Comparison of ENCODE assay signal across 16 cellular contexts in the genomic region with DNA sequence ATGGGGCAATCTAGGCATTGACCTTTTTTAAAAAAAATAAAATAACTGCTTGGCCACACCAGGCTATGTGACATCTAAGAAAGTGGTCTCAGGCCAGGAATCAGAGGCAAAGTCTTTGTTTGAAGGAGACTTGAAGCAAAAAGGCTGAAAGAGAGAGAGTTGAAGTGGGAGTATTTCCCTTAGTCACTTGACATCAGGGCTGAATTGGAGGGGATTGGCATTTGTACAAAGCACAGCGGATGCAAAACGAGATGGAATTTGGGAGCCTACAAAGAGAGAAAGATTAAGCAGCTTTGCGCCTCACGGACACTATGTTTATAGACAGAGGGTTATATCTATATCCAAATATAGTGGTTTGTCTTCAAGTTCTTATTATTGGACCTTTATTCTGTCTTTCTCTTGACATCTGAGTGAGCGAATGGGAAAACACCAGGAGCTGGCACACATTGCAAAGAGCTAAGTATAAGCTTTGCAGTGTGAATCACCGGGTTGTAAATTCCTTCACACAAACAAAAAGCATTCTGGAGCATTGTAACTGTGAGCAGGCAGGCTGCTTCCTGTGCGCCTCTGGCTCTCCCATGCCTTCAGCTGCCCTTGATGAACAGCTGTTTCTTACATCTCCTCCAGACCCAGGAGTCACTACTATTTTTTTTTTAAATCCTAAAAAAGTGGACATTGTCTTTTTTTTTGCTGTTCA.
A peak's percentile ranks its signal among the peaks of the same experiment; 100 is the strongest.
DNase-seq lines count a peak whose midpoint lies in the region; ATAC-seq, FAIRE-seq and TF ChIP-seq lines count a peak whose summit lies in the region.
"Had no signal": no experiment of that assay in that cellular context is flagged by ENCODE, and none has a peak within 500 bp of the region (broad histone marks: within the 10 kb centered on the region; RNA-seq: fewer than 3 reads in every experiment).

No MANE protein-coding gene starts in this region.

- ATAC-seq in GM21786 (IDR thresholded peaks at IDR 0.05; ENCODE audit: unreplicated experiment): no peak
- ATAC-seq in activated CD8-positive, alpha-beta memory T cell treated with anti-CD3 and anti-CD28 coated beads, Interleukin-2, amount 10 ng/mL, durations not matched to agents 7 days and 5 days: no peak
- ATAC-seq: activated naive CD4-positive, alpha-beta T cell treated with anti-CD3 and anti-CD28 coated beads, Interleukin-2, amount 50 U/mL, for 72 hours had no signal

- H3K79me1 ChIP-seq in H1 (ENCODE audit: low read depth, low read length): no peaks in the 10 kb centered on the region

- H3K23me2 ChIP-seq in H1 (ENCODE audit: low read depth, low read length): no peaks in the 10 kb centered on the region

- H3K4me1 Mint-ChIP-seq in activated CD8-positive, alpha-beta memory T cell treated with anti-CD3 and anti-CD28 coated beads, Interleukin-2, amount 10 ng/mL, durations not matched to agents 7 days and 5 days: no peaks in the 10 kb centered on the region

- no peak overlapping the region for H2BK12ac ChIP-seq in H1 (ENCODE audit: low read depth, low read length)

- no peaks in the 10 kb centered on the region for H4K20me1 ChIP-seq in H1 (replicated peaks in 1 of 2; ENCODE audit: control insufficient read depth in 1 of 2, insufficient read depth in 2 of 2, low read length in 2 of 2)

- no peak for TF ChIP-seq RAD21 in H1 (IDR thresholded peaks at IDR 0.05 in 1 of 2, conservative IDR thresholded peaks at IDR 0.05 in 1 of 2; ENCODE audit: low read depth in 2 of 2, low read length in 2 of 2)

- peak overlapping the region; percentile 76; the same call in 1 of the 2 replicates for H2AFZ ChIP-seq in H1 (ENCODE audit: low read length)

- in situ Hi-C loops in KBM-7 (cut with MboI; ENCODE audit: low pct_unique_long_range_greater_than_20kb, low sequenced_read_pairs): no loop called here

- FAIRE-seq in H1 (lab: Jason Lieb, UNC): no peak
- FAIRE-seq: G401.6 had no signal

- peaks cover 0 to 5% (median 0%) of the 10 kb centered on the region in 4 experiments; a peak in 3 of 7 replicates for H3K4me1 ChIP-seq in H1 (replicated peaks in 1 of 4; ENCODE audit: control insufficient read depth in 3 of 4, insufficient read depth in 4 of 4, low read length in 3 of 4)
- H3K4me1 ChIP-seq: BE2C had no signal

- H4K8ac ChIP-seq in H1 (ENCODE audit: extremely low read depth, insufficient read depth, low read length): no peak overlapping the region

- no peak for TF ChIP-seq EP300 in H1 (IDR thresholded peaks at IDR 0.05; ENCODE audit: borderline replicate concordance in 1 of 2, low read depth in 2 of 2, low read length in 2 of 2)

- no peak overlapping the region for H3K27ac Mint-ChIP-seq in activated CD8-positive, alpha-beta memory T cell treated with anti-CD3 and anti-CD28 coated beads, Interleukin-2, amount 10 ng/mL, durations not matched to agents 7 days and 5 days
- H3K27ac Mint-ChIP-seq: activated naive CD4-positive, alpha-beta T cell treated with anti-CD3 and anti-CD28 coated beads, Interleukin-2, amount 50 U/mL, for 72 hours had no signal

- no peak overlapping the region for H3K27ac ChIP-seq in H1 (ENCODE audit: low read depth, low read length)
- H3K27ac ChIP-seq: HL-60, skin epidermis had no signal

- no peak overlapping the region for H3K9ac ChIP-seq in H1 (replicated peaks in 1 of 4; ENCODE audit: extremely low read depth in 1 of 4, low read depth in 3 of 4, low read length in 3 of 4)

- no peak for TF ChIP-seq POLR2A in H1 (IDR thresholded peaks at IDR 0.05; ENCODE audit: control extremely low read depth in 1 of 2, low read depth in 2 of 2, low read length in 2 of 2)

- H3K27me3 ChIP-seq in H1 (replicated peaks in 1 of 4; ENCODE audit: control insufficient read depth in 3 of 4, extremely low read depth in 1 of 4, insufficient read depth in 3 of 4, low read length in 3 of 4): no peaks in the 10 kb centered on the region
- H3K27me3 ChIP-seq: BE2C had no signal

- H2BK5ac ChIP-seq in H1 (ENCODE audit: low read depth, low read length): no peak overlapping the region

- H3K27me3 Mint-ChIP-seq in activated CD8-positive, alpha-beta memory T cell treated with anti-CD3 and anti-CD28 coated beads, Interleukin-2, amount 10 ng/mL, durations not matched to agents 7 days and 5 days: no peaks in the 10 kb centered on the region

- POLR2A ChIA-PET in H1 (lab: Charles Lee; ENCODE audit: partially characterized antibody): interaction anchor here (0.8 kb wide), 1 partner anchor 26 kb away, joined by 3 read pairs; no protein-coding TSS in a partner anchor

- H3K23ac ChIP-seq in H1 (ENCODE audit: insufficient read length): no peak overlapping the region

- TF ChIP-seq CTCF in H1 (IDR thresholded peaks at IDR 0.05; ENCODE audit: control extremely low read depth in 1 of 3, insufficient read depth in 1 of 3, low read depth in 1 of 3, low read length in 3 of 3): no peak

- H3K4me3 Mint-ChIP-seq in activated CD8-positive, alpha-beta memory T cell treated with anti-CD3 and anti-CD28 coated beads, Interleukin-2, amount 10 ng/mL, durations not matched to agents 7 days and 5 days: no peak overlapping the region

- H3K36me3 ChIP-seq in H1 (ENCODE audit: control insufficient read depth in 2 of 4, insufficient read depth in 4 of 4, low read length in 3 of 4): no peaks in the 10 kb centered on the region
- H3K36me3 ChIP-seq: BE2C had no signal

- 85% methylated on average over 7 of the region's 7 CpGs; no CpG with 5 or more reads in 1 of the 2 experiments for WGBS in H1 (ENCODE audit: extremely low coverage in 1 of 2, insufficient coverage in 1 of 2, insufficient read length in 1 of 2, insufficient replicate concordance in 2 of 2, low coverage in 1 of 2, low lambda C conversion rate in 2 of 2, missing lambda C conversion rate in 1 of 2), 2 experiments

- H3K9me3 Mint-ChIP-seq in activated CD8-positive, alpha-beta memory T cell treated with anti-CD3 and anti-CD28 coated beads, Interleukin-2, amount 10 ng/mL, durations not matched to agents 7 days and 5 days (ENCODE audit: low read depth): no peaks in the 10 kb centered on the region

- H3K79me2 ChIP-seq in H1 (ENCODE audit: control insufficient read depth in 1 of 2, insufficient read depth in 2 of 2, low read length in 2 of 2): no peaks in the 10 kb centered on the region

- no peak overlapping the region for H3K4me2 ChIP-seq in H1 (ENCODE audit: insufficient read depth in 1 of 2, low read depth in 2 of 2, low read length in 2 of 2)

- H2AK5ac ChIP-seq in H1 (ENCODE audit: low read depth, low read length): no peak overlapping the region

- DNase-seq in Ammon's horn (ENCODE audit: low spot score) (peak; percentile 30), M059J (ENCODE audit: low read depth) (peak; percentile 51), H1 (ENCODE audit: low read depth in 1 of 2, low spot score in 2 of 2) (peak in 1 of 2 experiments; percentile 3), middle frontal gyrus (ENCODE audit: extremely low spot score, low spot score) (peak; percentile 31), DMS 273 (lab: John Stamatoyannopoulos, UW; ENCODE audit: unreplicated experiment) (no peak), KBM-7 (no peak)
- no peak for DNase-seq in activated CD8-positive, alpha-beta memory T cell treated with anti-CD3 and anti-CD28 coated beads, Interleukin-2, amount 10 ng/mL, durations not matched to agents 7 days and 5 days
- DNase-seq: BE2C, dermis blood vessel endothelial cell, NCI-H1048, NCI-H524 had no signal

- no peak overlapping the region for H3K56ac ChIP-seq in H1 (replicated peaks; ENCODE audit: insufficient read length, low read depth, low read length)

- no peak overlapping the region for H3K18ac ChIP-seq in H1 (ENCODE audit: extremely low read depth, low read length)

- H3K36me3 Mint-ChIP-seq in activated CD8-positive, alpha-beta memory T cell treated with anti-CD3 and anti-CD28 coated beads, Interleukin-2, amount 10 ng/mL, durations not matched to agents 7 days and 5 days: no peaks in the 10 kb centered on the region
- H3K36me3 Mint-ChIP-seq: activated naive CD4-positive, alpha-beta T cell treated with anti-CD3 and anti-CD28 coated beads, Interleukin-2, amount 50 U/mL, for 72 hours had no signal

- no peak overlapping the region for H3K14ac ChIP-seq in H1 (ENCODE audit: insufficient read length)

- H3K9me3 ChIP-seq in H1 (ENCODE audit: insufficient read depth in 2 of 2, low read depth in 1 of 2, low read length in 1 of 2): no peaks in the 10 kb centered on the region
- H3K9me3 ChIP-seq: BE2C had no signal

- no peak overlapping the region for H2BK15ac ChIP-seq in H1 (ENCODE audit: low read length)

- no peak overlapping the region for H3K4ac ChIP-seq in H1 (replicated peaks; ENCODE audit: insufficient read length, low read depth, low read length)

- no peak overlapping the region for H4K91ac ChIP-seq in H1 (replicated peaks; ENCODE audit: insufficient read length, low read length)

- H2BK120ac ChIP-seq in H1 (replicated peaks; ENCODE audit: low read depth, low read length): no peak overlapping the region

- H3K4me3 ChIP-seq in H1 (ENCODE audit: extremely low read depth in 1 of 4, insufficient read depth in 2 of 4, low read depth in 3 of 4, low read length in 4 of 4): no peak overlapping the region
- H3K4me3 ChIP-seq: skin epidermis had no signal

- H2BK20ac ChIP-seq in H1 (ENCODE audit: low read length): no peak overlapping the region

- H4K5ac ChIP-seq in H1 (ENCODE audit: insufficient read length, low read depth, low read length): no peak overlapping the region

- CTCF ChIA-PET in H1 (lab: Charles Lee; ENCODE audit: partially characterized antibody): interaction anchor here (0.6 to 1.3 kb wide), 4 partner anchors 9 to 1468 kb away, joined by 3 to 4 read pairs (median 3); no protein-coding TSS in a partner anchor
- CTCF ChIA-PET in activated CD8-positive, alpha-beta memory T cell treated with anti-CD3 and anti-CD28 coated beads, Interleukin-2, amount 10 ng/mL, durations not matched to agents 7 days and 5 days (lab: Charles Lee): no interaction called here

TF ChIP-seq in H1, 55 proteins besides CTCF, POLR2A, EP300 and RAD21 (continues in another document):
- TF ChIP-seq RNF2 (IDR thresholded peaks at IDR 0.05; ENCODE audit: borderline replicate concordance, low read depth, low read length, missing control alignments, poor library complexity, severe bottlenecking) (no peak), NRF1 (IDR thresholded peaks at IDR 0.05; ENCODE audit: low read depth, low read length) (no peak), EGR1 (IDR thresholded peaks at IDR 0.05; ENCODE audit: borderline replicate concordance, low read depth, low read length) (no peak), BCL11A (IDR thresholded peaks at IDR 0.05; ENCODE audit: low read depth in 2 of 2, low read length in 2 of 2) (no peak), CHD1 (IDR thresholded peaks at IDR 0.05; ENCODE audit: low read depth, low read length) (no peak), CHD2 (IDR thresholded peaks at IDR 0.05; ENCODE audit: low read length) (no peak), TCF12 (IDR thresholded peaks at IDR 0.05; ENCODE audit: low read depth, low read length) (no peak)
- TF ChIP-seq, protein P1, sequence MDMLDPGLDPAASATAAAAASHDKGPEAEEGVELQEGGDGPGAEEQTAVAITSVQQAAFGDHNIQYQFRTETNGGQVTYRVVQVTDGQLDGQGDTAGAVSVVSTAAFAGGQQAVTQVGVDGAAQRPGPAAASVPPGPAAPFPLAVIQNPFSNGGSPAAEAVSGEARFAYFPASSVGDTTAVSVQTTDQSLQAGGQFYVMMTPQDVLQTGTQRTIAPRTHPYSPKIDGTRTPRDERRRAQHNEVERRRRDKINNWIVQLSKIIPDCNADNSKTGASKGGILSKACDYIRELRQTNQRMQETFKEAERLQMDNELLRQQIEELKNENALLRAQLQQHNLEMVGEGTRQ (IDR thresholded peaks at IDR 0.05; ENCODE audit: low read length): no peak

Comparison
In these comparisons a context has a peak if more than half of its experiments do, and no peak if none do; other contexts are left out.
1. DNase-seq: peak in Ammon's horn (single experiment), M059J (single experiment) and middle frontal gyrus (single experiment); none in DMS 273 (single experiment), KBM-7 (single experiment) and activated CD8-positive, alpha-beta memory T cell treated with anti-CD3 and anti-CD28 coated beads, Interleukin-2, amount 10 ng/mL, durations not matched to agents 7 days and 5 days (single experiment).